In genomic region chr17:31597646-31598387, GRCh38 we compare ENCODE assay signal across 1 cellular context.
TF ChIP-seq lines count a peak whose summit lies in the region.

No MANE protein-coding gene starts in this region.

TF ChIP-seq in IMR-90, 13 proteins besides CTCF, POLR2A, EP300 and RAD21:
- TF ChIP-seq MXI1 (IDR thresholded peaks at IDR 0.05; ENCODE audit: borderline replicate concordance, low read depth, low read length) (no peak), BHLHE40 (IDR thresholded peaks at IDR 0.05; ENCODE audit: low read depth, low read length) (no peak)
TF ChIP-seq in IMR-90: peak in this region for 0.
